Comparison of ENCODE assay signal across 10 cellular contexts in the genomic region with DNA sequence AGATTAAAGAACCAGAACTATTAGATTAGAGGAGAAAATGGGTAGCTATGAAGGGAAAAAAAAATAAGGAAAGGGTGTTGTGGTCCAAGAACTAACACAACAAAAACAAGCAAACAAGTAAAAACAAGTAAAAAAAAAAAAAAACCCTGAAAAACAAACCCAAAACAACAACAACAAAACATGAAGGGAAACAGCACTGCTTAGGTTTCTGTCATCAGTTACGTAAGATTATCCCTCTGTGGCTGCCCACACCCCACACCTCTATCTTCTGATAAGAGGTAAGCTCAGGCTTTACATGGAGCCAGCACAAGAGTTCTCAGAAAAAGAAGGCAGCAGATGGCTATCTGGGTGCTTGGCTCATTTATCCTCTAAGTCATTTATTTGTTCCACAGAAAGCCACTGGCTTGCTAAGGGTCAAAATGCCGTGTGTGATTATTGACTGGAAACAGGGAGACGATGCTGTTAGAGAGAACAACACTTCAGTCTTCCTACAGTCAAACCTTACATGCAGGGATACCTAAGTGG. TPM values are rescaled to one million over a fixed set of nuclear protein-coding genes. Genes with fewer than 3 reads are reported as not detected.
DNase-seq lines count a peak whose midpoint lies in the region; ATAC-seq, FAIRE-seq and TF ChIP-seq lines count a peak whose summit lies in the region.
"Had no signal": no experiment of that assay in that cellular context is flagged by ENCODE, and none has a peak within 500 bp of the region (broad histone marks: within the 10 kb centered on the region; RNA-seq: fewer than 3 reads in every experiment).

No MANE protein-coding gene starts in this region.

- no peak overlapping the region for H3K4me3 Mint-ChIP-seq in activated naive CD8-positive, alpha-beta T cell treated with anti-CD3 and anti-CD28 coated beads, Interleukin-2, amount 10 ng/mL, durations not matched to agents 7 days and 5 days
- H3K4me3 Mint-ChIP-seq in activated naive CD8-positive, alpha-beta T cell treated with anti-CD3 and anti-CD28 coated beads for 36 hours = no peak overlapping the region
- H3K4me3 Mint-ChIP-seq in stimulated activated effector memory CD8-positive, alpha-beta T cell treated with anti-CD3 and anti-CD28 coated beads, Interleukin-12 subunit alpha, Interleukin-12 subunit beta, amount 100 ng/mL, for 72 hours = no peak overlapping the region

- ATAC-seq in activated naive CD8-positive, alpha-beta T cell treated with anti-CD3 and anti-CD28 coated beads, Interleukin-2, amount 10 ng/mL, durations not matched to agents 7 days and 5 days (ENCODE audit: low read depth) = peak; percentile 93
- peak; percentile 96 for ATAC-seq in K562
- peak; percentile 91 for ATAC-seq in stimulated activated effector memory CD8-positive, alpha-beta T cell treated with anti-CD3 and anti-CD28 coated beads, Interleukin-12 subunit alpha, Interleukin-12 subunit beta, amount 100 ng/mL, for 72 hours
- ATAC-seq: body of pancreas, left colon had no signal

- intact Hi-C loops in K562 (cut with micrococcal nuclease) = loop anchor here (5.0 kb wide), 1 partner anchor 48 kb away; no protein-coding TSS in a partner anchor

- no TSS peak for BruUV-seq in K562 (replicated peaks; lab: Mats Ljungman, UMichigan)

- no peak overlapping the region for H3K4me2 ChIP-seq in SK-N-SH
- peak overlapping the region; percentile 54 for H3K4me2 ChIP-seq in K562 (ENCODE audit: insufficient read depth, low read length)

- TF ChIP-seq CTCF in SK-N-SH (IDR thresholded peaks at IDR 0.05) (no peak), K562 (IDR thresholded peaks at IDR 0.05 in 2 of 3, conservative IDR thresholded peaks at IDR 0.05 in 1 of 3; ENCODE audit: insufficient read depth in 2 of 3, low read depth in 1 of 3, low read length in 3 of 3) (no peak)

- H4K20me1 ChIP-seq in SK-N-SH (ENCODE audit: insufficient read depth) = no peaks in the 10 kb centered on the region
- peaks cover 5% of the 10 kb centered on the region; the same call in 1 of the 2 replicates for H4K20me1 ChIP-seq in K562 (replicated peaks; ENCODE audit: control insufficient read depth, insufficient read depth, low read length)

- H3K9me2 ChIP-seq in SK-N-SH = no peaks in the 10 kb centered on the region

- no peak overlapping the region for H3K9ac ChIP-seq in SK-N-SH
- H3K9ac ChIP-seq in K562 (ENCODE audit: insufficient read depth in 1 of 2, low read depth in 2 of 2, low read length in 2 of 2) = peak overlapping the region in 1 of 2 experiments; percentile 4; a peak in 1 of 4 replicates

- H3K9me3 ChIP-seq in SK-N-SH = no peaks in the 10 kb centered on the region
- no peaks in the 10 kb centered on the region for H3K9me3 ChIP-seq in K562 (replicated peaks; ENCODE audit: control insufficient read depth, insufficient read depth, low read depth, low read length)
- H3K9me3 ChIP-seq: body of pancreas had no signal

- no peak overlapping the region for H2AFZ ChIP-seq in SK-N-SH (ENCODE audit: low read depth)
- H2AFZ ChIP-seq in K562 (ENCODE audit: low read depth, low read length) = no peak overlapping the region

- H3K36me3 ChIP-seq in SK-N-SH (replicated peaks in 1 of 2; ENCODE audit: control insufficient read depth in 1 of 2, insufficient read depth in 2 of 2, low read length in 1 of 2) = peaks cover 0 to 7% of the 10 kb centered on the region in 2 experiments
- no peaks in the 10 kb centered on the region; the same call in 2 of the 3 replicates for H3K36me3 ChIP-seq in K562 (ENCODE audit: control insufficient read depth, insufficient read depth, low read length)

- no peaks in the 10 kb centered on the region for H3K27me3 Mint-ChIP-seq in activated naive CD8-positive, alpha-beta T cell treated with anti-CD3 and anti-CD28 coated beads, Interleukin-2, amount 10 ng/mL, durations not matched to agents 7 days and 5 days
- H3K27me3 Mint-ChIP-seq in activated naive CD8-positive, alpha-beta T cell treated with anti-CD3 and anti-CD28 coated beads for 36 hours = no peaks in the 10 kb centered on the region

- H3K4me1 ChIP-seq in SK-N-SH (ENCODE audit: control insufficient read depth in 1 of 2, insufficient read depth in 2 of 2, low read depth in 1 of 2, low read length in 1 of 2) = peaks cover 0 to 14% of the 10 kb centered on the region in 2 experiments; a peak in 2 of 4 replicates
- H3K4me1 ChIP-seq in K562 (replicated peaks in 1 of 2; ENCODE audit: control insufficient read depth in 2 of 2, insufficient read depth in 2 of 2, low read length in 2 of 2) = peaks cover 3 to 25% of the 10 kb centered on the region in 2 experiments; a peak in 4 of 5 replicates

- no peaks in the 10 kb centered on the region for H3K9me3 Mint-ChIP-seq in activated naive CD8-positive, alpha-beta T cell treated with anti-CD3 and anti-CD28 coated beads, Interleukin-2, amount 10 ng/mL, durations not matched to agents 7 days and 5 days
- H3K9me3 Mint-ChIP-seq in activated naive CD8-positive, alpha-beta T cell treated with anti-CD3 and anti-CD28 coated beads for 36 hours = no peaks in the 10 kb centered on the region
- no peaks in the 10 kb centered on the region for H3K9me3 Mint-ChIP-seq in stimulated activated effector memory CD8-positive, alpha-beta T cell treated with anti-CD3 and anti-CD28 coated beads, Interleukin-12 subunit alpha, Interleukin-12 subunit beta, amount 100 ng/mL, for 72 hours

- H3K27me3 ChIP-seq in SK-N-SH (ENCODE audit: insufficient read depth) (no peaks in the 10 kb centered on the region), K562 (ENCODE audit: control insufficient read depth in 2 of 2, insufficient read depth in 2 of 2, low read length in 2 of 2) (no peaks in the 10 kb centered on the region)
- H3K27me3 ChIP-seq: body of pancreas had no signal

- FAIRE-seq in K562 (lab: Jason Lieb, UNC) = peak; percentile 88

- H3K9me1 ChIP-seq in K562 (ENCODE audit: control insufficient read depth, insufficient read depth, low read length) = no peaks in the 10 kb centered on the region

- 71% methylated on average over 3 of the region's 3 CpGs for WGBS in SK-N-SH (ENCODE audit: low lambda C conversion rate)
- 0% methylated on average over 3 of the region's 3 CpGs for WGBS in K562 (ENCODE audit: insufficient coverage, low coverage, missing lambda C conversion rate)

- H3K4me3 ChIP-seq in SK-N-SH (ENCODE audit: low read depth in 2 of 2, low read length in 1 of 2) (no peak overlapping the region), K562 (no peak overlapping the region)
- H3K4me3 ChIP-seq: body of pancreas had no signal

- no peak for TF ChIP-seq RAD21 in SK-N-SH (IDR thresholded peaks at IDR 0.05; ENCODE audit: low read length)
- TF ChIP-seq RAD21 in K562 (CRISPR knock-in tag; conservative IDR thresholded peaks at IDR 0.05 in 1 of 2, IDR thresholded peaks at IDR 0.05 in 1 of 2) = 0 out of 4 replicates have a peak, but pooled peaks of 1 of the 2 experiments have one; percentile 21

- peaks cover 35% of the 10 kb centered on the region for H3K36me3 Mint-ChIP-seq in activated naive CD8-positive, alpha-beta T cell treated with anti-CD3 and anti-CD28 coated beads, Interleukin-2, amount 10 ng/mL, durations not matched to agents 7 days and 5 days
- peaks cover 10% of the 10 kb centered on the region for H3K36me3 Mint-ChIP-seq in activated naive CD8-positive, alpha-beta T cell treated with anti-CD3 and anti-CD28 coated beads for 36 hours
- H3K36me3 Mint-ChIP-seq in stimulated activated effector memory CD8-positive, alpha-beta T cell treated with anti-CD3 and anti-CD28 coated beads, Interleukin-12 subunit alpha, Interleukin-12 subunit beta, amount 100 ng/mL, for 72 hours = peaks cover 4% of the 10 kb centered on the region

- CTCF ChIA-PET in SK-N-SH (lab: Yijun Ruan, JAX) (interaction anchor here (0.5 to 1.8 kb wide), 2 partner anchors 9 to 61 kb away, joined by 3 to 5 read pairs; no protein-coding TSS in a partner anchor), K562 (lab: Yijun Ruan, JAX; ENCODE audit: low intra/inter-chr PET ratio) (no interaction called here)

- peaks cover 8% of the 10 kb centered on the region for H3K79me2 ChIP-seq in SK-N-SH (ENCODE audit: insufficient read depth)
- no peaks in the 10 kb centered on the region for H3K79me2 ChIP-seq in K562 (ENCODE audit: control insufficient read depth, insufficient read depth, low read length)

- in situ Hi-C loops in K562 (cut with MboI) = no loop called here

- H3F3A ChIP-seq in SK-N-SH (replicated peaks; ENCODE audit: insufficient read depth) = no peaks in the 10 kb centered on the region

- TF ChIP-seq POLR2A in K562 (conservative IDR thresholded peaks at IDR 0.05) = no peak

- H3K4me1 Mint-ChIP-seq in activated naive CD8-positive, alpha-beta T cell treated with anti-CD3 and anti-CD28 coated beads, Interleukin-2, amount 10 ng/mL, durations not matched to agents 7 days and 5 days = peaks cover 33% of the 10 kb centered on the region
- peaks cover 12% of the 10 kb centered on the region for H3K4me1 Mint-ChIP-seq in activated naive CD8-positive, alpha-beta T cell treated with anti-CD3 and anti-CD28 coated beads for 36 hours
- H3K4me1 Mint-ChIP-seq in stimulated activated effector memory CD8-positive, alpha-beta T cell treated with anti-CD3 and anti-CD28 coated beads, Interleukin-12 subunit alpha, Interleukin-12 subunit beta, amount 100 ng/mL, for 72 hours = peaks cover 32% of the 10 kb centered on the region

- TF ChIP-seq EP300 in SK-N-SH (IDR thresholded peaks at IDR 0.05; ENCODE audit: borderline replicate concordance in 1 of 2, low read depth in 1 of 2, low read length in 1 of 2) (no peak), K562 (IDR thresholded peaks at IDR 0.05; ENCODE audit: low read length) (peak; percentile 96)

- H3K27ac ChIP-seq in SK-N-SH (ENCODE audit: low read depth in 2 of 2, low read length in 1 of 2) = no peak overlapping the region; a peak in 1 of 4 replicates
- H3K27ac ChIP-seq in K562 (ENCODE audit: extremely low read depth, low read depth, low read length) = peak overlapping the region; percentile 17; the same call in 1 of the 3 replicates
- H3K27ac ChIP-seq: body of pancreas had no signal

- DNase-seq in activated naive CD8-positive, alpha-beta T cell treated with anti-CD3 and anti-CD28 coated beads, Interleukin-2, amount 10 ng/mL, durations not matched to agents 7 days and 5 days = peak; percentile 44
- DNase-seq in activated naive CD8-positive, alpha-beta T cell treated with anti-CD3 and anti-CD28 coated beads for 36 hours = no peak
- DNase-seq in SK-N-SH = peak; percentile 16
- peak; percentile 79 to 90 (median 86) for DNase-seq in K562 (ENCODE audit: extremely low read depth in 1 of 4, low spot score in 3 of 4)
- no peak for DNase-seq in stimulated activated effector memory CD8-positive, alpha-beta T cell treated with anti-CD3 and anti-CD28 coated beads, Interleukin-12 subunit alpha, Interleukin-12 subunit beta, amount 100 ng/mL, for 72 hours (ENCODE audit: low spot score in 2 of 2)
- DNase-seq in NCI-H446 (lab: John Stamatoyannopoulos, UW) = no peak
- DNase-seq in NCI-H187 treated with DMSO at 0.1 percent for 48 hours (lab: John Stamatoyannopoulos, UW) = no peak
- no peak for DNase-seq in NCI-H1417 treated with DMSO at 0.1 percent for 48 hours (lab: John Stamatoyannopoulos, UW)
- DNase-seq: left colon had no signal

- POLR2A ChIA-PET in activated naive CD8-positive, alpha-beta T cell treated with anti-CD3 and anti-CD28 coated beads, Interleukin-2, amount 10 ng/mL, durations not matched to agents 7 days and 5 days (lab: Charles Lee) = interaction anchor here (0.9 kb wide), 1 partner anchor 58 kb away, joined by 4 read pairs; a partner anchor contains a TSS
- POLR2A ChIA-PET in SK-N-SH (lab: Yijun Ruan, JAX) (no interaction called here), K562 (lab: Yijun Ruan, JAX) (interaction anchor here (0.7 to 1.9 kb wide), 7 partner anchors 9 to 647 kb away, joined by 3 to 10 read pairs (median 4); a partner anchor contains a TSS)

- peak overlapping the region; percentile 39 for H3K27ac Mint-ChIP-seq in activated naive CD8-positive, alpha-beta T cell treated with anti-CD3 and anti-CD28 coated beads, Interleukin-2, amount 10 ng/mL, durations not matched to agents 7 days and 5 days
- H3K27ac Mint-ChIP-seq in activated naive CD8-positive, alpha-beta T cell treated with anti-CD3 and anti-CD28 coated beads for 36 hours = no peak overlapping the region
- H3K27ac Mint-ChIP-seq in stimulated activated effector memory CD8-positive, alpha-beta T cell treated with anti-CD3 and anti-CD28 coated beads, Interleukin-12 subunit alpha, Interleukin-12 subunit beta, amount 100 ng/mL, for 72 hours = peak overlapping the region; percentile 58

RNA-seq across cellular contexts. Expression of a gene that starts 57.5 kb away (rescaled TPM):
- 10 to 100 TPM; 49.8 to 51.8 TPM for total RNA-seq in activated naive CD8-positive, alpha-beta T cell treated with anti-CD3 and anti-CD28 coated beads, Interleukin-2, amount 10 ng/mL, durations not matched to agents 7 days and 5 days
- 10 to 100 TPM; 17.2 to 18.3 TPM for total RNA-seq in activated naive CD8-positive, alpha-beta T cell treated with anti-CD3 and anti-CD28 coated beads for 36 hours
- 51.9 and 63.2 TPM in 2 replicates for polyA plus RNA-seq in SK-N-SH (2012; rRNA removed)
- polyA plus RNA-seq in SK-N-SH (2012; cell fraction: cytosol; rRNA removed) = 47.0 and 47.9 TPM in 2 replicates
- 92.9 and 108 TPM in 2 replicates for polyA plus RNA-seq in SK-N-SH (2012; cell fraction: nucleus; rRNA removed)
- total RNA-seq in K562 (2011; cell fraction: chromatin; rRNA removed; ENCODE audit: low replicate concordance) = 218 and 257 TPM in 2 replicates
- total RNA-seq in K562 (2011; cell fraction: nucleolus; rRNA removed) = 151 and 178 TPM in 2 replicates
- total RNA-seq in K562 (2011; cell fraction: nucleoplasm; rRNA removed) = 203 and 242 TPM in 2 replicates
- 22.7 and 26.9 TPM in 2 replicates for total RNA-seq in K562 (2014; rRNA removed)
- total RNA-seq in K562 (2014; rRNA removed; fragmentation: Illumina TruSeq; extraction: Trizol) = 29.3 and 30.2 TPM in 2 replicates
- total RNA-seq in K562 (2015; rRNA removed; fragmentation: Illumina TruSeq; extraction: Trizol) = 25.0 and 27.4 TPM in 2 replicates
- total RNA-seq in K562 (2021) = 32.7 and 33.2 TPM in 2 replicates
- polyA plus RNA-seq in K562 (2011; rRNA removed) = 51.7 and 66.5 TPM in 2 replicates
- 29.9 and 48.2 TPM in 2 replicates for polyA plus RNA-seq in K562 (2011; cell fraction: cytosol; rRNA removed)
- polyA plus RNA-seq in K562 (2011; cell fraction: nucleus; rRNA removed) = 76.5 and 77.3 TPM in 2 replicates
- polyA plus RNA-seq in K562 (2012) = 29.4 and 50.6 TPM in 2 replicates
- polyA plus RNA-seq in K562 (2014; fragmentation: Illumina TruSeq; extraction: Trizol) = 32.2 and 40.1 TPM in 2 replicates
- polyA plus RNA-seq in K562 (2014; fragmentation: Nextera tagmentation; extraction: Ambion mirVana) = 1 to 10 TPM; 2.4 to 5.9 TPM
- polyA plus RNA-seq in K562 (2014; rRNA removed) = 23.4 and 28.5 TPM in 2 replicates
- polyA minus RNA-seq in K562 (2011; rRNA and poly(A)+ RNA removed) = 84.3 and 87.6 TPM in 2 replicates
- polyA minus RNA-seq in K562 (2011; cell fraction: cytosol; rRNA and poly(A)+ RNA removed) = 28.8 and 38.0 TPM in 2 replicates
- 47.7 and 95.0 TPM in 2 replicates for polyA minus RNA-seq in K562 (2011; cell fraction: nucleus; rRNA and poly(A)+ RNA removed)

RNA-seq across cellular contexts. Expression of a gene that starts 57.9 kb away (rescaled TPM):
- 10 to 100 TPM; 21.5 to 23.2 TPM for total RNA-seq in activated naive CD8-positive, alpha-beta T cell treated with anti-CD3 and anti-CD28 coated beads, Interleukin-2, amount 10 ng/mL, durations not matched to agents 7 days and 5 days
- total RNA-seq in activated naive CD8-positive, alpha-beta T cell treated with anti-CD3 and anti-CD28 coated beads for 36 hours = 10 to 100 TPM; 31.3 to 36.0 TPM
- polyA plus RNA-seq in SK-N-SH (2012; rRNA removed) = 34.6 and 38.3 TPM in 2 replicates
- 18.1 and 26.1 TPM in 2 replicates for polyA plus RNA-seq in SK-N-SH (2012; cell fraction: cytosol; rRNA removed)
- polyA plus RNA-seq in SK-N-SH (2012; cell fraction: nucleus; rRNA removed) = 46.6 and 59.5 TPM in 2 replicates
- 18.2 and 51.7 TPM in 2 replicates for total RNA-seq in K562 (2011; cell fraction: chromatin; rRNA removed; ENCODE audit: low replicate concordance)
- 35.4 and 36.2 TPM in 2 replicates for total RNA-seq in K562 (2011; cell fraction: nucleolus; rRNA removed)
- 27.1 and 28.9 TPM in 2 replicates for total RNA-seq in K562 (2011; cell fraction: nucleoplasm; rRNA removed)
- 16.4 and 20.4 TPM in 2 replicates for total RNA-seq in K562 (2014; rRNA removed)
- total RNA-seq in K562 (2014; rRNA removed; fragmentation: Illumina TruSeq; extraction: Trizol) = 4.5 and 5.4 TPM in 2 replicates
- 10.7 and 13.3 TPM in 2 replicates for total RNA-seq in K562 (2015; rRNA removed; fragmentation: Illumina TruSeq; extraction: Trizol)
- 33.5 and 35.1 TPM in 2 replicates for total RNA-seq in K562 (2021)
- polyA plus RNA-seq in K562 (2011; rRNA removed) = 8.1 and 14.6 TPM in 2 replicates
- 11.3 and 22.9 TPM in 2 replicates for polyA plus RNA-seq in K562 (2011; cell fraction: cytosol; rRNA removed)
- polyA plus RNA-seq in K562 (2011; cell fraction: nucleus; rRNA removed) = 32.8 and 67.9 TPM in 2 replicates
- 23.9 and 26.1 TPM in 2 replicates for polyA plus RNA-seq in K562 (2012)
- polyA plus RNA-seq in K562 (2014; fragmentation: Illumina TruSeq; extraction: Trizol) = 16.0 and 26.9 TPM in 2 replicates
- 1 to 10 TPM; 1.9 to 2.6 TPM for polyA plus RNA-seq in K562 (2014; fragmentation: Nextera tagmentation; extraction: Ambion mirVana)
- 20.0 and 24.8 TPM in 2 replicates for polyA plus RNA-seq in K562 (2014; rRNA removed)
- polyA minus RNA-seq in K562 (2011; rRNA and poly(A)+ RNA removed) = 4.9 and 5.2 TPM in 2 replicates
- 13.6 and 15.4 TPM in 2 replicates for polyA minus RNA-seq in K562 (2011; cell fraction: cytosol; rRNA and poly(A)+ RNA removed)
- polyA minus RNA-seq in K562 (2011; cell fraction: nucleus; rRNA and poly(A)+ RNA removed) = 16.6 and 17.4 TPM in 2 replicates

Comparison
In these comparisons a context has a peak if more than half of its experiments do, and no peak if none do; other contexts are left out.
1. DNase-seq: peak in activated naive CD8-positive, alpha-beta T cell treated with anti-CD3 and anti-CD28 coated beads, Interleukin-2, amount 10 ng/mL, durations not matched to agents 7 days and 5 days (single experiment), SK-N-SH (single experiment) and K562 (4 of 4); none in activated naive CD8-positive, alpha-beta T cell treated with anti-CD3 and anti-CD28 coated beads for 36 hours (single experiment), stimulated activated effector memory CD8-positive, alpha-beta T cell treated with anti-CD3 and anti-CD28 coated beads, Interleukin-12 subunit alpha, Interleukin-12 subunit beta, amount 100 ng/mL, for 72 hours (0 of 2), NCI-H446 (0 of 2), NCI-H187 treated with DMSO at 0.1 percent for 48 hours (single experiment) and NCI-H1417 treated with DMSO at 0.1 percent for 48 hours (single experiment).
2. Peak in every context shown above with its lines, with median percentiles within 50 percentile points of each other: ATAC-seq.